ENCODE assay signal across 1 cellular context in genomic region chr7:87934699-87935372, GRCh38.
TF ChIP-seq lines count a peak whose summit lies in the region.

No MANE protein-coding gene starts in this region.

TF ChIP-seq in IMR-90, 13 proteins besides CTCF, POLR2A, EP300 and RAD21 (continued from another document):
- no peak for TF ChIP-seq ELK1 (IDR thresholded peaks at IDR 0.05; ENCODE audit: borderline replicate concordance, low read depth, low read length)
